14 cellular contexts compared by ENCODE assay signal in genomic region chr18:26059357-26059756, GRCh38. TPM values are rescaled to one million over a fixed set of nuclear protein-coding genes. Genes with fewer than 3 reads are reported as not detected.
DNase-seq lines count a peak whose midpoint lies in the region; ATAC-seq and TF ChIP-seq lines count a peak whose summit lies in the region.
"Had no signal": no experiment of that assay in that cellular context is flagged by ENCODE, and none has a peak within 500 bp of the region (broad histone marks: within the 10 kb centered on the region; RNA-seq: fewer than 3 reads in every experiment).

No MANE protein-coding gene starts in this region.

- DNase-seq in T-helper 17 cell (no peak), endothelial cell (ENCODE audit: low spot score) (no peak), progenitor cell of endocrine pancreas (ENCODE audit: low spot score, unreplicated experiment) (no peak), EL (no peak)
- DNase-seq: COR-L47, DMS153, NCI-H1694, NCI-H510A treated with DMSO at 0.1 percent for 48 hours had no signal

- ATAC-seq in T-helper 17 cell = no peak
- no peak for ATAC-seq in GM18505 (IDR thresholded peaks at IDR 0.05; ENCODE audit: unreplicated experiment)
- ATAC-seq in GM21423 (IDR thresholded peaks at IDR 0.05; ENCODE audit: unreplicated experiment) = no peak

- peaks cover 52% of the 10 kb centered on the region for H3K36me3 ChIP-seq in HUES48 (ENCODE audit: control insufficient read depth, insufficient read depth, low read length)

- H3K4me1 Mint-ChIP-seq in T-helper 17 cell (peaks cover 13% of the 10 kb centered on the region), endothelial cell (ENCODE audit: unreplicated experiment) (no peaks in the 10 kb centered on the region), progenitor cell of endocrine pancreas (ENCODE audit: low read depth) (peaks cover 4% of the 10 kb centered on the region)

- H3K9me3 ChIP-seq in HUES48 (ENCODE audit: control insufficient read depth, insufficient read depth, low read length) (no peaks in the 10 kb centered on the region), T-helper 17 cell (ENCODE audit: control insufficient read depth, low read length, poor library complexity, severe bottlenecking) (no peaks in the 10 kb centered on the region)
- H3K9me3 ChIP-seq: HAP-1 had no signal

- H3K36me3 Mint-ChIP-seq in T-helper 17 cell (ENCODE audit: low read depth) (peaks cover 11% of the 10 kb centered on the region), endothelial cell (ENCODE audit: low read depth, unreplicated experiment) (peaks cover 22% of the 10 kb centered on the region), progenitor cell of endocrine pancreas (ENCODE audit: insufficient read depth) (peaks cover 21% of the 10 kb centered on the region)

- H3K9ac ChIP-seq in HUES48 (ENCODE audit: low read depth, low read length) = no peak overlapping the region
- H3K9ac ChIP-seq: KMS-11 had no signal

- H3K4me3 ChIP-seq in HUES48 (ENCODE audit: low read depth, low read length) = no peak overlapping the region
- H3K4me3 ChIP-seq: HAP-1 had no signal

- H3K27ac Mint-ChIP-seq in T-helper 17 cell = peak overlapping the region; percentile 86
- H3K27ac Mint-ChIP-seq in endothelial cell (ENCODE audit: unreplicated experiment) = peak overlapping the region; percentile 25
- H3K27ac Mint-ChIP-seq in progenitor cell of endocrine pancreas = peak overlapping the region; percentile 1

- TF ChIP-seq CTCF in endothelial cell (IDR thresholded peaks at IDR 0.05; ENCODE audit: unreplicated experiment) = no peak
- TF ChIP-seq CTCF in progenitor cell of endocrine pancreas (IDR thresholded peaks at IDR 0.05; ENCODE audit: unreplicated experiment) = no peak

- H3K27me3 Mint-ChIP-seq in T-helper 17 cell = no peaks in the 10 kb centered on the region
- H3K27me3 Mint-ChIP-seq in endothelial cell (ENCODE audit: unreplicated experiment) = peaks cover 2% of the 10 kb centered on the region
- no peaks in the 10 kb centered on the region for H3K27me3 Mint-ChIP-seq in progenitor cell of endocrine pancreas

- H3K27me3 ChIP-seq in HUES48 (ENCODE audit: control insufficient read depth, insufficient read depth, low read length) = no peaks in the 10 kb centered on the region

- H3K4me1 ChIP-seq in HUES48 (ENCODE audit: control insufficient read depth, insufficient read depth, low read length) = no peaks in the 10 kb centered on the region
- H3K4me1 ChIP-seq: HAP-1 had no signal

- H3K9me3 Mint-ChIP-seq in endothelial cell (ENCODE audit: unreplicated experiment) (no peaks in the 10 kb centered on the region), progenitor cell of endocrine pancreas (ENCODE audit: low read depth) (no peaks in the 10 kb centered on the region)

- no peak overlapping the region for H3K4me3 Mint-ChIP-seq in T-helper 17 cell
- H3K4me3 Mint-ChIP-seq in endothelial cell (ENCODE audit: unreplicated experiment) = no peak overlapping the region
- H3K4me3 Mint-ChIP-seq in progenitor cell of endocrine pancreas (ENCODE audit: low read depth) = no peak overlapping the region

- peak overlapping the region; percentile 20 for H3K27ac ChIP-seq in HUES48 (ENCODE audit: low read depth, low read length)
- H3K27ac ChIP-seq: HL-60, KMS-11 had no signal

- TF ChIP-seq POLR2A in GM18505 (IDR thresholded peaks at IDR 0.05; ENCODE audit: borderline replicate concordance, extremely low read depth, insufficient read depth, insufficient read length) = no peak

RNA-seq across cellular contexts. Expression of gene SS18, which starts 31.1 kb away (rescaled TPM):
- total RNA-seq in T-helper 17 cell = 10 to 100 TPM; 51.8 to 65.5 TPM
- total RNA-seq in endothelial cell (ENCODE audit: unreplicated experiment) = 94.6 TPM
- total RNA-seq in progenitor cell of endocrine pancreas = 84.4 and 88.2 TPM in 2 replicates

Comparison
In these comparisons a context has a peak if more than half of its experiments do, and no peak if none do; other contexts are left out.
1. H3K27ac Mint-ChIP-seq: peak in every context shown above with its lines; median percentile 86 in T-helper 17 cell; 25 in endothelial cell; 1 in progenitor cell of endocrine pancreas.